Comparison of ENCODE assay signal across 21 cellular contexts in genomic region chr20:16257813-16258430, GRCh38.
A peak's percentile ranks its signal among the peaks of the same experiment; 100 is the strongest.
DNase-seq lines count a peak whose midpoint lies in the region; FAIRE-seq and TF ChIP-seq lines count a peak whose summit lies in the region.
"Had no signal": no experiment of that assay in that cellular context is flagged by ENCODE, and none has a peak within 500 bp of the region (broad histone marks: within the 10 kb centered on the region; RNA-seq: fewer than 3 reads in every experiment).

No MANE protein-coding gene starts in this region.

- peak; percentile 71 for FAIRE-seq in urothelium cell line (lab: Jason Lieb, UNC)
- FAIRE-seq in RCC 7860 (lab: Jason Lieb, UNC), result no peak
- FAIRE-seq: A204.1, D721Med, GM12891, GM18507 had no signal

- no peak for DNase-seq in T-helper 2 cell treated with Interferon-gamma antibody and Interleukin-4, amounts not matched to agents 5 μg/mL and 100 μg/mL, for 36 hours (ENCODE audit: low spot score)
- DNase-seq in T-helper 2 cell (no peak), endodermal cell (peak; percentile 2), urothelium cell line (ENCODE audit: low spot score) (no peak), RCC 7860 (ENCODE audit: low spot score) (no peak), ureter (ENCODE audit: low spot score) (no peak)
- DNase-seq: CD4-positive, alpha-beta T cell; CD8-positive, alpha-beta memory T cell; DMS53; DMS79 treated with DMSO at 0.1 percent for 48 hours; GF-D8 had no signal

- H3K9ac ChIP-seq in endodermal cell (ENCODE audit: extremely low read depth, low read length, poor library complexity, severe bottlenecking), result no peak overlapping the region
- H3K9ac ChIP-seq: BLaER1 had no signal

- H3K27me3 ChIP-seq in endodermal cell (ENCODE audit: control insufficient read depth, insufficient read depth, low read length, poor library complexity, severe bottlenecking), result no peaks in the 10 kb centered on the region
- H3K27me3 ChIP-seq: BLaER1 had no signal

- H3K9me3 Mint-ChIP-seq in T-helper 2 cell treated with Interferon-gamma antibody and Interleukin-4, amounts not matched to agents 5 μg/mL and 100 μg/mL, for 36 hours, result peaks cover 11% of the 10 kb centered on the region
- no peaks in the 10 kb centered on the region for H3K9me3 Mint-ChIP-seq in endodermal cell
- H3K9me3 Mint-ChIP-seq: CD4-positive, alpha-beta T cell; GM23338 had no signal

- H3K27me3 Mint-ChIP-seq in T-helper 2 cell treated with Interferon-gamma antibody and Interleukin-4, amounts not matched to agents 5 μg/mL and 100 μg/mL, for 36 hours (ENCODE audit: low read depth), result no peaks in the 10 kb centered on the region
- H3K27me3 Mint-ChIP-seq in endodermal cell (ENCODE audit: insufficient read depth), result peaks cover 2% of the 10 kb centered on the region
- H3K27me3 Mint-ChIP-seq: B cell; CD4-positive, alpha-beta T cell had no signal

- H3K27ac ChIP-seq in endodermal cell (ENCODE audit: low read depth, low read length), result no peak overlapping the region
- H3K27ac ChIP-seq: 22Rv1, BLaER1, C4-2B had no signal

- TF ChIP-seq CTCF in endodermal cell (conservative IDR thresholded peaks at IDR 0.05), result no peak

- H3K27ac Mint-ChIP-seq in T-helper 2 cell treated with Interferon-gamma antibody and Interleukin-4, amounts not matched to agents 5 μg/mL and 100 μg/mL, for 36 hours, result peak overlapping the region; percentile 10
- no peak overlapping the region for H3K27ac Mint-ChIP-seq in endodermal cell
- H3K27ac Mint-ChIP-seq: B cell; CD4-positive, alpha-beta T cell; CD8-positive, alpha-beta memory T cell; GM23338 had no signal

- H3K4me3 ChIP-seq in endodermal cell (ENCODE audit: low read length), result no peak overlapping the region
- H3K4me3 ChIP-seq: BLaER1, GM23338, HAP-1 had no signal

- H3K4me1 Mint-ChIP-seq in T-helper 2 cell treated with Interferon-gamma antibody and Interleukin-4, amounts not matched to agents 5 μg/mL and 100 μg/mL, for 36 hours (ENCODE audit: low read depth), result no peaks in the 10 kb centered on the region
- peaks cover 15% of the 10 kb centered on the region for H3K4me1 Mint-ChIP-seq in endodermal cell
- H3K4me1 Mint-ChIP-seq: B cell; CD8-positive, alpha-beta memory T cell; GM23338 had no signal

- H3K4me3 Mint-ChIP-seq in T-helper 2 cell treated with Interferon-gamma antibody and Interleukin-4, amounts not matched to agents 5 μg/mL and 100 μg/mL, for 36 hours, result no peak overlapping the region
- H3K4me3 Mint-ChIP-seq in endodermal cell, result no peak overlapping the region
- H3K4me3 Mint-ChIP-seq: B cell; CD4-positive, alpha-beta T cell; CD8-positive, alpha-beta memory T cell; GM23338 had no signal

- no peaks in the 10 kb centered on the region for H3K9me3 ChIP-seq in endodermal cell (ENCODE audit: control insufficient read depth, low read length)
- H3K9me3 ChIP-seq: BLaER1, HAP-1 had no signal

- peaks cover 13% of the 10 kb centered on the region for H3K4me1 ChIP-seq in endodermal cell (ENCODE audit: control insufficient read depth, insufficient read depth, low read length)
- H3K4me1 ChIP-seq: BLaER1, HAP-1 had no signal

- H3K36me3 ChIP-seq in endodermal cell (ENCODE audit: control insufficient read depth, insufficient read depth, low read length), result no peaks in the 10 kb centered on the region
- H3K36me3 ChIP-seq: BLaER1, HAP-1 had no signal

- H3K36me3 Mint-ChIP-seq in T-helper 2 cell treated with Interferon-gamma antibody and Interleukin-4, amounts not matched to agents 5 μg/mL and 100 μg/mL, for 36 hours (ENCODE audit: low read depth), result no peaks in the 10 kb centered on the region
- no peaks in the 10 kb centered on the region for H3K36me3 Mint-ChIP-seq in endodermal cell (ENCODE audit: low read depth)

- 48 to 100% methylated on average over 1 to 2 of the region's 2 CpGs for WGBS in endodermal cell (ENCODE audit: insufficient coverage in 1 of 2, insufficient read length in 1 of 2), 2 experiments
